Comparison of ENCODE assay signal across 8 cellular contexts in the genomic region with DNA sequence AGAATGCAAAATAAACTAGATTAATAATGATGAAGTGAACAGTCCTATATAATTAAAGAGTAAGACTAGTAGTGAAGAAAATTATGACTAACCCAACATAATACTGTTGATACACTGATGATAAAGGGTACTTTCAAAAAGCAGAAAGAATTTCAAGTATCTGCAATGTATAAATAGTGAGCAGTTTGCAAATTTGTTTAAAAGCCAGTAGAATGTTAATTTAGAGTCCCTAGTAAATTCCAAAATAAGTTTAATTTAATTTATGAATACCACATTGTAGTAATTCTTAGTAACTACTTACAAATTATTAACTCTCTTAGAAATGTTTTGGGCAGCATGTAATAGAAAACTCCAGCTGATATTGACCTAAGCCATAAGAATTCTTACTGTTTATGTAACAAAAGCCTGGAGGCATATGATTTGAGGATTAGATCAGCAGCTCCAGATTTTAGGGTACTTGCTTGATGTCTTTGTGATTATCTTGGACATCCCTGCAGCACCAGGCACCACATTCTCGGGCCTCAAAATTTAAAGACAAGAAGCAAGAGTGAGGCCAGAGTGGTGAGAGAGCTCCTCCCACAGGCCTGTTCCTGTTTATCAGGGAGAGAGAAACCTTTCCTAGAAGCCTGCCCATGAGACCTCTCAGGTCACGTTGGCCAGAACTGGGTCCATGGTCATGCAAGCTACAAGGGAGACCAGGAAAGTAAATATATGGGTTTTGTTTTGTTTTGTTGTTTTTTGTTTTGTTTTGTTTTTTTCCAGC.
A peak's percentile ranks its signal among the peaks of the same experiment; 100 is the strongest.
DNase-seq lines count a peak whose midpoint lies in the region; ATAC-seq and TF ChIP-seq lines count a peak whose summit lies in the region.

No MANE protein-coding gene starts in this region.

- H3K27ac ChIP-seq in AG04450 (ENCODE audit: low read depth, low read length), result no peak overlapping the region
- H3K27ac ChIP-seq in VCaP, result no peak overlapping the region
- no peak overlapping the region for H3K27ac ChIP-seq in esophagus muscularis mucosa (replicated peaks in 1 of 4)

- TF ChIP-seq EP300 in esophagus muscularis mucosa (IDR thresholded peaks at IDR 0.05), result no peak

- H3K4me1 ChIP-seq in esophagus muscularis mucosa, result peaks cover 0 to 13% (median 5%) of the 10 kb centered on the region in 4 donors

- TF ChIP-seq POLR2A in esophagus muscularis mucosa (IDR thresholded peaks at IDR 0.05; ENCODE audit: low read depth), result no peak

- no peaks in the 10 kb centered on the region for H3K36me3 ChIP-seq in esophagus muscularis mucosa

- H3K4me3 ChIP-seq in AG04450 (ENCODE audit: low read depth, low read length), result no peak overlapping the region
- no peak overlapping the region for H3K4me3 ChIP-seq in GM12875 (ENCODE audit: low read depth, low read length)
- H3K4me3 ChIP-seq in esophagus muscularis mucosa, result no peak overlapping the region

- POLR2A ChIA-PET in AG04450 (lab: Yijun Ruan, JAX), result no interaction called here

- DNase-seq in AG04450 (ENCODE audit: low read depth, low spot score) (no peak), NCI-H1930 (lab: John Stamatoyannopoulos, UW) (peak; percentile 71 to 77), left colon (peak in 1 of 2 donors; percentile 52), KG1 (lab: John Stamatoyannopoulos, UW) (no peak), esophagus muscularis mucosa (ENCODE audit: extremely low spot score) (no peak)

- intact Hi-C loops in left colon (cut with DNase I, micrococcal nuclease) (no loop called here), esophagus muscularis mucosa (cut with DNase I) (no loop called here)

- TF ChIP-seq CTCF in AG04450 (IDR thresholded peaks at IDR 0.05; ENCODE audit: low read depth, low read length), result peak; percentile 41
- TF ChIP-seq CTCF in GM12875 (IDR thresholded peaks at IDR 0.05; ENCODE audit: borderline replicate concordance, insufficient read depth, low read depth, low read length), result peak; percentile 65
- TF ChIP-seq CTCF in VCaP (conservative IDR thresholded peaks at IDR 0.05), result peak; percentile 89
- no peak for TF ChIP-seq CTCF in esophagus muscularis mucosa (IDR thresholded peaks at IDR 0.05)

- no peaks in the 10 kb centered on the region for H3K27me3 ChIP-seq in AG04450 (ENCODE audit: control insufficient read depth, insufficient read depth, low read length)
- H3K27me3 ChIP-seq in esophagus muscularis mucosa, result no peaks in the 10 kb centered on the region

- CTCF ChIA-PET in AG04450 (lab: Charles Lee), result interaction anchor here (0.6 to 2.4 kb wide), 13 partner anchors 9 to 654 kb away, joined by 3 to 11 read pairs (median 4); no protein-coding TSS in a partner anchor

- WGBS in esophagus muscularis mucosa, result 41% methylated on average over 2 of the region's 2 CpGs

- no peaks in the 10 kb centered on the region; the same call in 1 of the 2 replicates for H3K9me3 ChIP-seq in AG04450 (ENCODE audit: control insufficient read depth, insufficient read depth, low read length)
- H3K9me3 ChIP-seq in esophagus muscularis mucosa, result no peaks in the 10 kb centered on the region

- ATAC-seq in HG02870 (IDR thresholded peaks at IDR 0.05; ENCODE audit: unreplicated experiment), result peak; percentile 65
- peak; percentile 75 for ATAC-seq in left colon

Comparison
In these comparisons a context has a peak if more than half of its experiments do, and no peak if none do; other contexts are left out.
1. DNase-seq: peak in NCI-H1930 (2 of 2); none in AG04450 (single experiment), KG1 (single experiment) and esophagus muscularis mucosa (single experiment).
2. CTCF ChIP-seq: peak in AG04450 (single experiment), GM12875 (single experiment) and VCaP (single experiment); none in esophagus muscularis mucosa (0 of 3).